In the genomic region with DNA sequence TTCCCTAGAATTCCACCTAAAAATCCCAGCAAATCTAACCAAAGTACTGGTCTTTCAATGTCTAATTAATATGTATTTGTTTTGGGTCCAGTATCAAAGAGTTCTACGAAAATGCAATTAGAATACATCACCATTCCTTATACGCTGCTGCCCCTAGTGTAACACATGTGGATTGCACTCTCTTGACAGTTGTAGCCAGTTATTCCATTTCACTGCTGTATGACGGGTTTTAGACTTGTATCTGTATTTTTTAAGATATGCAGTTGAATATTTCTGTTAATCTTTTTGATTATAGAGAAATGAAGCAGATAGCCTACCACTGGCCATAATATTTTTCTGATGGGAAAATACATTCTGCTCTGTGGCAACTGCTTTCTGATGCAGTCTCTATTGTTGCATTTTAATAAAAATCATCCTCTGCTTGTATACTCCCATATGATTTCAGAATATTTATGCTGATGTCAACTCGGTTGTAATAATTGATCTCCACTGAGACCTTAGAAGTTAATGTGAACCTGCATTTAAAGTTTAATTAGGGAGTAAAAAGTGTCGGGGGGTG, we compare ENCODE assay signal across 8 cellular contexts. TPM values are rescaled to one million over a fixed set of nuclear protein-coding genes. Genes with fewer than 3 reads are reported as not detected.
DNase-seq lines count a peak whose midpoint lies in the region; ATAC-seq and TF ChIP-seq lines count a peak whose summit lies in the region.

No MANE protein-coding gene starts in this region.

- 32 to 33% methylated on average over 5 of the region's 5 CpGs for WGBS in testis, 2 donors

- no peaks in the 10 kb centered on the region for H3K27me3 ChIP-seq in left lung
- no peaks in the 10 kb centered on the region for H3K27me3 ChIP-seq in testis

- DNase-seq in AG08395 (ENCODE audit: low spot score) (peak; percentile 52), GDM1 (lab: John Stamatoyannopoulos, UW) (peak; percentile 1), HT1080 (ENCODE audit: low read depth) (peak; percentile 1), cerebellar cortex (ENCODE audit: low spot score) (peak; percentile 64), left lung (no peak), testis (peak; percentile 25), cortex of kidney (lab: John Stamatoyannopoulos, UW) (no peak)

- TF ChIP-seq POLR2A in testis (IDR thresholded peaks at IDR 0.05), result no peak

- H3K4me1 ChIP-seq in left lung (no peaks in the 10 kb centered on the region), testis (no peaks in the 10 kb centered on the region)

- H3K4me3 ChIP-seq in left lung, result no peak overlapping the region
- H3K4me3 ChIP-seq in testis, result no peak overlapping the region

- ATAC-seq in SK-N-SH treated with all-trans-retinoic acid at 6 μM for 48 hours (peak; percentile 91), left lung (peak; percentile 89)

- H3K9me3 ChIP-seq in left lung (no peaks in the 10 kb centered on the region), testis (no peaks in the 10 kb centered on the region)

- H3K36me3 ChIP-seq in left lung (no peaks in the 10 kb centered on the region), testis (ENCODE audit: low read depth, missing control alignments) (no peaks in the 10 kb centered on the region)

- H3K27ac ChIP-seq in left lung (no peak overlapping the region), testis (no peak overlapping the region)

- intact Hi-C loops in left lung (cut with DNase I) (no loop called here), testis (cut with DNase I; ENCODE audit: low total_unique reads) (no loop called here)

- peak; percentile 65 to 74 for TF ChIP-seq CTCF in left lung (IDR thresholded peaks at IDR 0.05)
- peak; percentile 22 to 55 (median 47) for TF ChIP-seq CTCF in testis (IDR thresholded peaks at IDR 0.05)

TF ChIP-seq in SK-N-SH treated with all-trans-retinoic acid at 6 μM for 48 hours, 23 proteins besides CTCF, POLR2A, EP300 and RAD21:
- no peak for TF ChIP-seq ISL1 (CRISPR knock-in tag; IDR thresholded peaks at IDR 0.05)
- TF ChIP-seq, protein P1, sequence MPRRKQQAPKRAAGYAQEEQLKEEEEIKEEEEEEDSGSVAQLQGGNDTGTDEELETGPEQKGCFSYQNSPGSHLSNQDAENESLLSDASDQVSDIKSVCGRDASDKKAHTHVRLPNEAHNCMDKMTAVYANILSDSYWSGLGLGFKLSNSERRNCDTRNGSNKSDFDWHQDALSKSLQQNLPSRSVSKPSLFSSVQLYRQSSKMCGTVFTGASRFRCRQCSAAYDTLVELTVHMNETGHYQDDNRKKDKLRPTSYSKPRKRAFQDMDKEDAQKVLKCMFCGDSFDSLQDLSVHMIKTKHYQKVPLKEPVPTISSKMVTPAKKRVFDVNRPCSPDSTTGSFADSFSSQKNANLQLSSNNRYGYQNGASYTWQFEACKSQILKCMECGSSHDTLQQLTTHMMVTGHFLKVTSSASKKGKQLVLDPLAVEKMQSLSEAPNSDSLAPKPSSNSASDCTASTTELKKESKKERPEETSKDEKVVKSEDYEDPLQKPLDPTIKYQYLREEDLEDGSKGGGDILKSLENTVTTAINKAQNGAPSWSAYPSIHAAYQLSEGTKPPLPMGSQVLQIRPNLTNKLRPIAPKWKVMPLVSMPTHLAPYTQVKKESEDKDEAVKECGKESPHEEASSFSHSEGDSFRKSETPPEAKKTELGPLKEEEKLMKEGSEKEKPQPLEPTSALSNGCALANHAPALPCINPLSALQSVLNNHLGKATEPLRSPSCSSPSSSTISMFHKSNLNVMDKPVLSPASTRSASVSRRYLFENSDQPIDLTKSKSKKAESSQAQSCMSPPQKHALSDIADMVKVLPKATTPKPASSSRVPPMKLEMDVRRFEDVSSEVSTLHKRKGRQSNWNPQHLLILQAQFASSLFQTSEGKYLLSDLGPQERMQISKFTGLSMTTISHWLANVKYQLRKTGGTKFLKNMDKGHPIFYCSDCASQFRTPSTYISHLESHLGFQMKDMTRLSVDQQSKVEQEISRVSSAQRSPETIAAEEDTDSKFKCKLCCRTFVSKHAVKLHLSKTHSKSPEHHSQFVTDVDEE (CRISPR knock-in tag; IDR thresholded peaks at IDR 0.05), result no peak

RNA-seq across cellular contexts. Expression of a gene that starts 17.1 kb away (rescaled TPM):
- total RNA-seq in HT1080 (2014; rRNA removed; shearing (Covaris generic)), result 0.37 TPM in 1 of 2 replicates, not detected in the other
- 0.33 TPM in 1 of 2 replicates, not detected in the other for polyA plus RNA-seq in HT1080 (2015; cell fraction: cytosol; rRNA removed)
- polyA plus RNA-seq in HT1080 (2015; cell fraction: nucleus; rRNA removed), result not detected in 2 replicates
- total RNA-seq in left lung (not detected), testis (10 to 100 TPM; 33.9 to 50.8 TPM)
- 86.8 TPM for polyA plus RNA-seq in testis (ENCODE audit: insufficient read depth, low read depth, low replicate concordance)

RNA-seq across cellular contexts. Expression of a gene that starts 27.0 kb away (rescaled TPM):
- total RNA-seq in HT1080 (2014; rRNA removed; shearing (Covaris generic)), result not detected in 2 replicates
- not detected in 2 replicates for polyA plus RNA-seq in HT1080 (2015; cell fraction: cytosol; rRNA removed)
- polyA plus RNA-seq in HT1080 (2015; cell fraction: nucleus; rRNA removed), result not detected in 2 replicates
- total RNA-seq in left lung (1 to 10 TPM; 1.0 to 2.2 TPM), testis (under 1 TPM; 0.16 to 0.19 TPM)
- polyA plus RNA-seq in testis (ENCODE audit: insufficient read depth, low read depth, low replicate concordance), result 0.62 TPM

RNA-seq across cellular contexts. Expression of a gene that starts 31.0 kb away (rescaled TPM):
- not detected in 2 replicates for total RNA-seq in HT1080 (2014; rRNA removed; shearing (Covaris generic))
- 0.27 and 1.3 TPM in 2 replicates for polyA plus RNA-seq in HT1080 (2015; cell fraction: cytosol; rRNA removed)
- 0.75 TPM in 1 of 2 replicates, not detected in the other for polyA plus RNA-seq in HT1080 (2015; cell fraction: nucleus; rRNA removed)
- total RNA-seq in left lung (not detected), testis (10 to 100 TPM; 24.3 to 31.4 TPM)
- polyA plus RNA-seq in testis (ENCODE audit: insufficient read depth, low read depth, low replicate concordance), result 34.3 TPM

RNA-seq across cellular contexts. Expression of a gene that starts 57.6 kb away (rescaled TPM):
- total RNA-seq in HT1080 (2014; rRNA removed; shearing (Covaris generic)), result 25.2 and 31.5 TPM in 2 replicates
- 28.6 and 30.9 TPM in 2 replicates for polyA plus RNA-seq in HT1080 (2015; cell fraction: cytosol; rRNA removed)
- 25.3 and 26.0 TPM in 2 replicates for polyA plus RNA-seq in HT1080 (2015; cell fraction: nucleus; rRNA removed)
- total RNA-seq in left lung (10 to 100 TPM; 13.5 to 19.8 TPM), testis (10 to 100 TPM; 13.1 to 16.6 TPM)
- 10.4 TPM for polyA plus RNA-seq in testis (ENCODE audit: insufficient read depth, low read depth, low replicate concordance)

Comparison
In these comparisons a context has a peak if more than half of its experiments do, and no peak if none do; other contexts are left out.
1. DNase-seq: peak in AG08395 (single experiment), GDM1 (single experiment), HT1080 (single experiment), cerebellar cortex (single experiment) and testis (single experiment); none in left lung (0 of 2) and cortex of kidney (single experiment).
2. RNA of a gene that starts 17.1 kb away (total RNA-seq): 33.9 to 50.8 TPM in testis; 0.37 TPM in HT1080 and not detected in left lung; every median in the first group is over 10 times any median in the second.
3. RNA of a gene that starts 31.0 kb away (total RNA-seq): 24.3 to 31.4 TPM in testis; not detected in HT1080 and not detected in left lung; every median in the first group is over 10 times any median in the second.